In the genomic region with DNA sequence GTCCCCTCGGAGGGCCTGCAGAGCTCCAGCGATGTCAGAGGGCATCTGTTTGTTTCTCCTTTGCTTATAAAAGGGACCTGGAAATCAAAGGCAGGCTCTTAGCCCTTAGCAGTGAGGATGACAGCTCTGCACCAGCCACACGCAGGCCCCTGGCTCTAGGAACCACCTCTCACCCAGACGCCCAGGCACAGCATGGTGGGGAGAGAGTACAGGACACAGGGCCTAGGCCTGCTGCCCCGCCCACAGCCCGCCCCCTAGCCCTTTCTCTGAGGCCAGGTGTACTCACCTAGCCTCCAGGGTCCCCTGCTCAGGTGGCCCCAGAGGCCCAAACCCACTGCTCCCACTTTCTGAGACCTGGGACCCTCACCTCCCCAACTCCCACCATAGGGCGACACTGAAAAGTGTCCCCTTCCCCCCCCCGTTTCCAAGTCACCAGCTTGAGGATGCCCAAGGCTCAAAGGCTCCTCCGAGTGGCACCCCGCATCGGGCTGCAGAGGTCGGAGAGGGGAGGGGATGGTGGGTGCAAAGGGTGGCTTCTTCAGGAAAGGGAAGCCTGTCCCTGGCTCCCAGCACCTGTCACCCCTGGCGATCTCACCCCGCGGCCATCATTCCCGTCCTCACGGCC, we compare ENCODE assay signal across 1 cellular context.
TF ChIP-seq lines count a peak whose summit lies in the region.

No MANE protein-coding gene starts in this region.

TF ChIP-seq in H1, 55 proteins besides CTCF, POLR2A, EP300 and RAD21:
- TF ChIP-seq TAF7 (optimal IDR thresholded peaks at IDR 0.05; ENCODE audit: borderline replicate concordance, low read depth, low read length) = no peak
- no peak for TF ChIP-seq ASH2L (IDR thresholded peaks at IDR 0.05; ENCODE audit: low read length)
- TF ChIP-seq EZH2 (IDR thresholded peaks at IDR 0.05; ENCODE audit: low read depth, low read length, severe bottlenecking) = no peak
- TF ChIP-seq, protein P1, sequence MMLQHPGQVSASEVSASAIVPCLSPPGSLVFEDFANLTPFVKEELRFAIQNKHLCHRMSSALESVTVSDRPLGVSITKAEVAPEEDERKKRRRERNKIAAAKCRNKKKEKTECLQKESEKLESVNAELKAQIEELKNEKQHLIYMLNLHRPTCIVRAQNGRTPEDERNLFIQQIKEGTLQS (IDR thresholded peaks at IDR 0.05; ENCODE audit: insufficient read depth, low read depth, low read length) = no peak
- no peak for TF ChIP-seq CEBPB (IDR thresholded peaks at IDR 0.05; ENCODE audit: low read depth, low read length)
- no peak for TF ChIP-seq TCF12 (IDR thresholded peaks at IDR 0.05; ENCODE audit: low read depth, low read length)
- no peak for TF ChIP-seq HDAC6 (IDR thresholded peaks at IDR 0.05; ENCODE audit: low read depth, low read length)
- no peak for TF ChIP-seq ZNF274 (IDR thresholded peaks at IDR 0.05; ENCODE audit: borderline replicate concordance, extremely low read depth, low read length)
- no peak for TF ChIP-seq JUN (IDR thresholded peaks at IDR 0.05; ENCODE audit: low read depth, low read length)
- no peak for TF ChIP-seq CREB1 (IDR thresholded peaks at IDR 0.05)
- no peak for TF ChIP-seq SP1 (IDR thresholded peaks at IDR 0.05; ENCODE audit: low read depth, low read length)
- no peak for TF ChIP-seq BACH1 (IDR thresholded peaks at IDR 0.05; ENCODE audit: low read length)
- TF ChIP-seq RNF2 (IDR thresholded peaks at IDR 0.05; ENCODE audit: borderline replicate concordance, low read depth, low read length, missing control alignments, poor library complexity, severe bottlenecking) = no peak
- no peak for TF ChIP-seq SP4 (IDR thresholded peaks at IDR 0.05; ENCODE audit: low read length)
